In genomic region chr7:107890493-107890961, GRCh38 we compare ENCODE assay signal across 8 cellular contexts. TPM values are rescaled to one million over a fixed set of nuclear protein-coding genes. Genes with fewer than 3 reads are reported as not detected.
DNase-seq lines count a peak whose midpoint lies in the region; ATAC-seq, FAIRE-seq and TF ChIP-seq lines count a peak whose summit lies in the region.

No MANE protein-coding gene starts in this region.

- no peak overlapping the region for H2BK20ac ChIP-seq in H9 (ENCODE audit: low read depth, low read length, poor library complexity, severe bottlenecking)

- H2BK120ac ChIP-seq in H9 (ENCODE audit: low read depth, low read length, poor library complexity, severe bottlenecking), result no peak overlapping the region

- TF ChIP-seq CTCF in GM12875 (IDR thresholded peaks at IDR 0.05; ENCODE audit: borderline replicate concordance, insufficient read depth, low read depth, low read length) (no peak), H9 (conservative IDR thresholded peaks at IDR 0.05) (no peak), OCI-LY3 (IDR thresholded peaks at IDR 0.05; ENCODE audit: low read depth, low read length) (no peak), endothelial cell of umbilical vein (IDR thresholded peaks at IDR 0.05; ENCODE audit: extremely low read depth in 1 of 2, insufficient read depth in 1 of 2, low read depth in 1 of 2, low read length in 2 of 2) (no peak), neural cell (IDR thresholded peaks at IDR 0.05; ENCODE audit: poor library complexity, severe bottlenecking) (no peak)

- no peak overlapping the region for H2BK12ac ChIP-seq in H9 (ENCODE audit: insufficient read length, low read depth, low read length)

- no peak overlapping the region for H4K5ac ChIP-seq in H9 (ENCODE audit: insufficient read length, low read depth, low read length)

- H3K27ac Mint-ChIP-seq in H9, result no peak overlapping the region; a peak in 1 of 7 replicates

- BruUV-seq in endothelial cell of umbilical vein (replicated peaks; lab: Mats Ljungman, UMichigan), result TSS peak; percentile 72

- H3K56ac ChIP-seq in H9 (ENCODE audit: insufficient read length, low read depth, low read length), result no peak overlapping the region

- no peak overlapping the region for H3K4ac ChIP-seq in H9 (ENCODE audit: low read depth, low read length)

- no peaks in the 10 kb centered on the region for H3K9me3 ChIP-seq in H9 (ENCODE audit: control insufficient read depth, low read depth, low read length)
- no peaks in the 10 kb centered on the region for H3K9me3 ChIP-seq in OCI-LY3 (ENCODE audit: insufficient read depth, low read length)
- H3K9me3 ChIP-seq in endothelial cell of umbilical vein (replicated peaks; ENCODE audit: control insufficient read depth, insufficient read depth, low read length), result no peaks in the 10 kb centered on the region
- no peaks in the 10 kb centered on the region for H3K9me3 ChIP-seq in neural cell (ENCODE audit: low read length)

- H3K9ac ChIP-seq in H9 (ENCODE audit: extremely low read depth, insufficient read length, low read length) (no peak overlapping the region), OCI-LY3 (ENCODE audit: low read length) (peak overlapping the region; percentile 78), endothelial cell of umbilical vein (replicated peaks; ENCODE audit: extremely low read depth, insufficient read depth, low read length) (peak overlapping the region; percentile 32), neural cell (ENCODE audit: low read length) (peak overlapping the region; percentile 90)

- FAIRE-seq in endothelial cell of umbilical vein (lab: Jason Lieb, UNC), result no peak

- no peak overlapping the region for H4K91ac ChIP-seq in H9 (ENCODE audit: insufficient read length, low read depth, low read length)

- H3K9me3 Mint-ChIP-seq in H9, result peaks cover 0 to 7% of the 10 kb centered on the region in 2 experiments; a peak in 1 of 5 replicates

- intact Hi-C loops in endothelial cell of umbilical vein (cut with micrococcal nuclease), result no loop called here

- peaks cover 8% of the 10 kb centered on the region for H3K27me3 Mint-ChIP-seq in H9 (ENCODE audit: low read depth)

- H3K79me2 ChIP-seq in H9 (ENCODE audit: insufficient read depth, low read length) (peaks cover 3% of the 10 kb centered on the region; the same call in 1 of the 2 replicates), OCI-LY3 (ENCODE audit: low read length) (peaks cover 43% of the 10 kb centered on the region), endothelial cell of umbilical vein (ENCODE audit: control insufficient read depth, insufficient read depth, low read length) (peaks cover 30% of the 10 kb centered on the region), neural cell (replicated peaks; ENCODE audit: insufficient read depth, low read length) (peaks cover 39% of the 10 kb centered on the region)

- H3K4me3 Mint-ChIP-seq in H9, result peak overlapping the region; percentile 94 to 99

- no peak overlapping the region for H2BK5ac ChIP-seq in H9 (ENCODE audit: insufficient read length, low read length)

- H3K4me3 ChIP-seq in GM12875 (ENCODE audit: low read depth, low read length) (peak overlapping the region; percentile 64), OCI-LY3 (ENCODE audit: low read length) (peak overlapping the region; percentile 92), endothelial cell of umbilical vein (replicated peaks in 1 of 3; ENCODE audit: insufficient read depth in 1 of 3, low read depth in 1 of 3, low read length in 3 of 3) (peak overlapping the region; percentile 37 to 85 (median 59)), neural cell (ENCODE audit: low read length) (peak overlapping the region; percentile 72)

- H2AK5ac ChIP-seq in H9 (ENCODE audit: insufficient read length, low read length), result no peak overlapping the region

- H3K79me1 ChIP-seq in H9 (ENCODE audit: insufficient read depth, low read depth, low read length, poor library complexity, severe bottlenecking), result peaks cover 4% of the 10 kb centered on the region

- no peak overlapping the region for H3T11ph ChIP-seq in H9 (ENCODE audit: low read length)

- H3K27me3 ChIP-seq in H9 (ENCODE audit: insufficient read depth, low read length) (no peaks in the 10 kb centered on the region), OCI-LY3 (ENCODE audit: low read depth, low read length) (peaks cover 4% of the 10 kb centered on the region; the same call in 1 of the 2 replicates), endothelial cell of umbilical vein (ENCODE audit: control insufficient read depth in 2 of 2, insufficient read depth in 2 of 2, low read length in 2 of 2) (peaks cover 6 to 13% of the 10 kb centered on the region in 2 experiments), neural cell (ENCODE audit: insufficient read depth, low read depth, low read length) (no peaks in the 10 kb centered on the region)

- H3K4me1 ChIP-seq in H9 (ENCODE audit: insufficient read depth, low read length) (no peaks in the 10 kb centered on the region), OCI-LY3 (ENCODE audit: low read length) (peaks cover 12% of the 10 kb centered on the region), endothelial cell of umbilical vein (ENCODE audit: control insufficient read depth, extremely low read depth, insufficient read depth, low read length) (peaks cover 24% of the 10 kb centered on the region)

- CTCF ChIA-PET in endothelial cell of umbilical vein (lab: Charles Lee), result interaction anchor here (0.6 to 3.8 kb wide), 5 partner anchors 8 to 147 kb away, joined by 3 to 19 read pairs (median 5); partner anchors contain the start of gene CBLL1

- no CpG with 5 or more reads among the region's 7 CpGs for WGBS in H9 (ENCODE audit: extremely low coverage, insufficient read length, low lambda C conversion rate)

- TF ChIP-seq EP300 in neural cell (conservative IDR thresholded peaks at IDR 0.05; ENCODE audit: poor library complexity, severe bottlenecking), result no peak

- H2BK15ac ChIP-seq in H9 (ENCODE audit: low read depth, low read length), result no peak overlapping the region

- no peak overlapping the region for H3K27ac ChIP-seq in H9 (ENCODE audit: insufficient read length, low read depth, low read length)
- no peak overlapping the region for H3K27ac ChIP-seq in OCI-LY3 (ENCODE audit: low read length)
- H3K27ac ChIP-seq in endothelial cell of umbilical vein (ENCODE audit: insufficient read depth, low read depth, low read length), result peak overlapping the region; percentile 65
- H3K27ac ChIP-seq in neural cell (ENCODE audit: low read length), result peak overlapping the region; percentile 89

- no peak overlapping the region for H3K14ac ChIP-seq in H9 (ENCODE audit: insufficient read depth, low read length)

- peaks cover 6 to 25% (median 23%) of the 10 kb centered on the region in 3 experiments; a peak in 6 of 7 replicates for H3K36me3 Mint-ChIP-seq in H9 (ENCODE audit: insufficient read depth in 1 of 3, low read depth in 3 of 3)

- H3K36me3 ChIP-seq in OCI-LY3 (replicated peaks; ENCODE audit: low read depth, low read length) (peaks cover 17% of the 10 kb centered on the region), endothelial cell of umbilical vein (ENCODE audit: control insufficient read depth in 2 of 2, extremely low read depth in 1 of 2, insufficient read depth in 2 of 2, low read length in 2 of 2) (peaks cover 0 to 2% of the 10 kb centered on the region in 2 experiments), neural cell (ENCODE audit: insufficient read depth, low read length) (peaks cover 4% of the 10 kb centered on the region)

- no peaks in the 10 kb centered on the region for H4K20me1 ChIP-seq in H9 (ENCODE audit: control insufficient read depth, insufficient read depth, insufficient read length)
- peaks cover 27% of the 10 kb centered on the region for H4K20me1 ChIP-seq in OCI-LY3 (ENCODE audit: insufficient read depth, low read length)
- H4K20me1 ChIP-seq in endothelial cell of umbilical vein (replicated peaks; ENCODE audit: control insufficient read depth, extremely low read depth, insufficient read depth, low read length), result no peaks in the 10 kb centered on the region
- H4K20me1 ChIP-seq in neural cell (ENCODE audit: insufficient read depth), result no peaks in the 10 kb centered on the region

- peak overlapping the region; percentile 96 for H3K4me2 ChIP-seq in H9 (ENCODE audit: insufficient read depth, insufficient read length, low read length)
- peak overlapping the region; percentile 66 for H3K4me2 ChIP-seq in OCI-LY3 (ENCODE audit: low read length)
- H3K4me2 ChIP-seq in endothelial cell of umbilical vein (ENCODE audit: insufficient read depth, low read length), result peak overlapping the region; percentile 87
- peak overlapping the region; percentile 44 for H3K4me2 ChIP-seq in neural cell (ENCODE audit: low read length)

- H3K23me2 ChIP-seq in H9 (ENCODE audit: insufficient read length, low read depth, low read length, poor library complexity, severe bottlenecking), result peaks cover 8% of the 10 kb centered on the region

- no peak overlapping the region for H4K8ac ChIP-seq in H9 (replicated peaks; ENCODE audit: insufficient read length, low read depth, low read length)

- ATAC-seq in HG03095 (IDR thresholded peaks at IDR 0.05; ENCODE audit: unreplicated experiment), result no peak

- no peak overlapping the region for H3K18ac ChIP-seq in H9 (ENCODE audit: insufficient read length, low read depth, low read length)

- no peaks in the 10 kb centered on the region for H3F3A ChIP-seq in neural cell (ENCODE audit: insufficient read depth, low read length, poor library complexity, severe bottlenecking)

- dilution Hi-C loops in endothelial cell of umbilical vein (cut with MboI; ENCODE audit: extremely low pct_ligation_motif_present, low sequenced_read_pairs), result no loop called here

- no peak for TF ChIP-seq POLR2A in endothelial cell of umbilical vein (IDR thresholded peaks at IDR 0.05; ENCODE audit: low read depth, low read length)

- H2AFZ ChIP-seq in H9 (ENCODE audit: low read length) (peak overlapping the region; percentile 1), OCI-LY3 (ENCODE audit: low read depth, low read length) (peak overlapping the region; percentile 81), endothelial cell of umbilical vein (ENCODE audit: low read depth, low read length) (peak overlapping the region; percentile 75), neural cell (ENCODE audit: low read depth, low read length) (peak overlapping the region; percentile 73)

- no peak overlapping the region for H3K23ac ChIP-seq in H9 (ENCODE audit: insufficient read length, low read depth, low read length)

- DNase-seq in H9, result no peak
- no peak for DNase-seq in endothelial cell of umbilical vein (ENCODE audit: low read depth, low spot score)
- no peak for DNase-seq in NCI-H187 (lab: John Stamatoyannopoulos, UW)
- DNase-seq in activated CD4-positive, CD25-positive, alpha-beta regulatory T cell (lab: John Stamatoyannopoulos, UW), result no peak

- H3K9me1 ChIP-seq in endothelial cell of umbilical vein (replicated peaks; ENCODE audit: control insufficient read depth, extremely low read depth, insufficient read depth, low read length), result no peaks in the 10 kb centered on the region

- TF ChIP-seq RAD21 in neural cell (conservative IDR thresholded peaks at IDR 0.05), result no peak

- POLR2A ChIA-PET in endothelial cell of umbilical vein (lab: Charles Lee), result no interaction called here

- H3K9me2 ChIP-seq in neural cell (ENCODE audit: insufficient read depth, low read length), result no peaks in the 10 kb centered on the region

- H3K4me1 Mint-ChIP-seq in H9, result peaks cover 15 to 16% of the 10 kb centered on the region in 2 experiments

RNA-seq across cellular contexts. Expression of gene DLD, which starts 0.5 kb away (rescaled TPM):
- total RNA-seq in H9 (2021), result 91.0 and 93.7 TPM in 2 replicates
- 61.7 and 77.4 TPM in 2 replicates for total RNA-seq in endothelial cell of umbilical vein
- 72.0 and 95.0 TPM in 2 replicates for polyA plus RNA-seq in endothelial cell of umbilical vein
- 79.7 and 92.1 TPM in 2 replicates for polyA plus RNA-seq in endothelial cell of umbilical vein (2011; cell fraction: cytosol; rRNA removed)
- 100 and 125 TPM in 2 replicates for polyA plus RNA-seq in endothelial cell of umbilical vein (2011; cell fraction: nucleus; rRNA removed)
- 96.5 and 122 TPM in 2 replicates for polyA plus RNA-seq in endothelial cell of umbilical vein (2012)
- 68.4 and 81.1 TPM in 2 replicates for polyA minus RNA-seq in endothelial cell of umbilical vein
- 39.4 TPM for polyA minus RNA-seq in endothelial cell of umbilical vein (2011; cell fraction: cytosol; rRNA and poly(A)+ RNA removed)
- polyA minus RNA-seq in endothelial cell of umbilical vein (2011; cell fraction: nucleus; rRNA and poly(A)+ RNA removed), result 35.9 and 48.0 TPM in 2 replicates
- polyA plus RNA-seq in neural cell, result 142 and 214 TPM in 2 replicates
- polyA minus RNA-seq in neural cell, result 131 and 178 TPM in 2 replicates

Comparison
In these comparisons a context has a peak if more than half of its experiments do, and no peak if none do; other contexts are left out.
1. H2AFZ ChIP-seq: peak in every context shown above with its lines; median percentile 81 in OCI-LY3; 75 in endothelial cell of umbilical vein; 73 in neural cell; 1 in H9.
2. H3K27ac ChIP-seq: peak in endothelial cell of umbilical vein (single experiment) and neural cell (single experiment); none in H9 (single experiment) and OCI-LY3 (single experiment).
3. H3K4me2 ChIP-seq: peak in every context shown above with its lines; median percentile 96 in H9; 87 in endothelial cell of umbilical vein; 66 in OCI-LY3; 44 in neural cell.
4. Peak in every context shown above with its lines, with median percentiles within 50 percentile points of each other: H3K4me3 ChIP-seq.